ENCODE assay signal across 19 cellular contexts in the genomic region with DNA sequence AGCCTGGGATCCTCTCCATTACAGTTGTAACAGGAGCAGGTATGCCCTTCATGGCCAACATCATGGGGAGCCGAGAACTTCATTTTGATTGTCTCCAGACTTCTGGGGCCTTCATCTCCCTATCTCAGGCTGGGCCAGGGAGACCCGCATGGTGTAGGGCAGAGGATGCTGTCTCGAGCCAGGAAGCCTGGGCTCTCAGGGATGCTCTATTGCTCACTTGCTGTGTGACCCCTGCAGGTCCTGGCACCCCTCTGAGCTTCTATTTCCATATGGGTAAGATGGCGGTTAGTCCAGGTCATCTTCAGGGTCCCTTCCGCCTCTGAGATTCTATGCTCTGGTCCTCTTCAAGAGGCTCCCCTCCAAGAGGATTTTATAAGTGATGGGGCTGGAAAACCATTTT. TPM values are rescaled to one million over a fixed set of nuclear protein-coding genes. Genes with fewer than 3 reads are reported as not detected.
A peak's percentile ranks its signal among the peaks of the same experiment; 100 is the strongest.
DNase-seq lines count a peak whose midpoint lies in the region; ATAC-seq and TF ChIP-seq lines count a peak whose summit lies in the region.
"Had no signal": no experiment of that assay in that cellular context is flagged by ENCODE, and none has a peak within 500 bp of the region (broad histone marks: within the 10 kb centered on the region; RNA-seq: fewer than 3 reads in every experiment).

No MANE protein-coding gene starts in this region.

- H3K9me3 ChIP-seq in OCI-LY1 (ENCODE audit: low read length) = no peaks in the 10 kb centered on the region
- no peaks in the 10 kb centered on the region for H3K9me3 ChIP-seq in left lung
- H3K9me3 ChIP-seq in parathyroid adenoma (ENCODE audit: control insufficient read depth, low read length) = no peaks in the 10 kb centered on the region
- H3K9me3 ChIP-seq: adrenal gland, vagina had no signal

- H3K79me2 ChIP-seq in OCI-LY1 (ENCODE audit: insufficient read depth, low read length) (no peaks in the 10 kb centered on the region), parathyroid adenoma (no peaks in the 10 kb centered on the region)

- H3K9ac ChIP-seq in OCI-LY1 (ENCODE audit: low read length) (no peak overlapping the region), parathyroid adenoma (no peak overlapping the region)

- no peak overlapping the region for H3K4me3 ChIP-seq in OCI-LY1 (ENCODE audit: low read depth, low read length, poor library complexity, severe bottlenecking)
- no peak overlapping the region for H3K4me3 ChIP-seq in left lung
- no peak overlapping the region for H3K4me3 ChIP-seq in parathyroid adenoma (ENCODE audit: low read depth, low read length)
- H3K4me3 ChIP-seq: adrenal gland, lung, vagina had no signal

- H3K4me1 ChIP-seq in OCI-LY1 (ENCODE audit: insufficient read depth, low read length, severe bottlenecking) = peaks cover 46% of the 10 kb centered on the region
- H3K4me1 ChIP-seq in left lung = peaks cover 0 to 61% of the 10 kb centered on the region in 2 donors
- H3K4me1 ChIP-seq in parathyroid adenoma = peaks cover 4% of the 10 kb centered on the region

- H3K9me2 ChIP-seq in OCI-LY1 (ENCODE audit: low read depth, low read length) = no peaks in the 10 kb centered on the region

- H3K4me2 ChIP-seq in OCI-LY1 (ENCODE audit: low read length) = no peak overlapping the region
- H3K4me2 ChIP-seq in parathyroid adenoma (ENCODE audit: low read length) = no peak overlapping the region

- peak overlapping the region; percentile 52 for H3K27ac ChIP-seq in OCI-LY1 (ENCODE audit: low read depth, low read length, poor library complexity, severe bottlenecking)
- H3K27ac ChIP-seq in left lung = peak overlapping the region; percentile 61 to 90
- peak overlapping the region; percentile 39 for H3K27ac ChIP-seq in parathyroid adenoma
- H3K27ac ChIP-seq: vagina had no signal

- H2AFZ ChIP-seq in OCI-LY1 (ENCODE audit: low read length) = no peak overlapping the region
- peak overlapping the region; percentile 40 for H2AFZ ChIP-seq in parathyroid adenoma

- ATAC-seq in left lung = no peak
- ATAC-seq in HG02623 (IDR thresholded peaks at IDR 0.05; ENCODE audit: unreplicated experiment) = no peak
- ATAC-seq: activated CD4-positive, CD25-positive, alpha-beta regulatory T cell treated with anti-CD3 and anti-CD28 coated beads, Interleukin-2, amount 50 U/mL, for 24 hours; activated CD8-positive, alpha-beta T cell treated with anti-CD3 and anti-CD28 coated beads for 36 hours; HCT116 had no signal

- intact Hi-C loops in left lung (cut with DNase I) = no loop called here
- intact Hi-C loops in head of caudate nucleus (cut with DNase I) = no loop called here

- TF ChIP-seq CTCF in OCI-LY1 (IDR thresholded peaks at IDR 0.05; ENCODE audit: low read length) (no peak), left lung (IDR thresholded peaks at IDR 0.05) (no peak), parathyroid adenoma (IDR thresholded peaks at IDR 0.05) (no peak)

- no peaks in the 10 kb centered on the region for H3K27me3 ChIP-seq in OCI-LY1 (ENCODE audit: insufficient read depth, low read length)
- no peaks in the 10 kb centered on the region for H3K27me3 ChIP-seq in left lung
- no peaks in the 10 kb centered on the region for H3K27me3 ChIP-seq in parathyroid adenoma (ENCODE audit: control insufficient read depth, insufficient read depth, low read length)
- H3K27me3 ChIP-seq: adrenal gland, vagina had no signal

- no peaks in the 10 kb centered on the region for H3F3A ChIP-seq in OCI-LY1 (ENCODE audit: insufficient read depth, low read length)

- no peaks in the 10 kb centered on the region for H4K20me1 ChIP-seq in OCI-LY1 (ENCODE audit: insufficient read depth, low read length)

- DNase-seq in AG20443 (ENCODE audit: low spot score) (peak; percentile 9), left lung (no peak), NCI-H2081 (lab: John Stamatoyannopoulos, UW) (no peak), GF-D8 (lab: John Stamatoyannopoulos, UW) (no peak), head of caudate nucleus (no peak)
- DNase-seq: activated CD8-positive, alpha-beta T cell treated with anti-CD3 and anti-CD28 coated beads for 36 hours; activated effector memory CD4-positive, alpha-beta T cell treated with anti-CD3 and anti-CD28 coated beads, Interleukin-2, amount 50 U/mL, for 16 hours; activated T-cell treated with anti-CD3 and anti-CD28 coated beads for 4 hours; CD4-positive, CD25-positive, alpha-beta regulatory T cell; NCI-H526 treated with DMSO at 0.1 percent for 48 hours; SW 1271 had no signal

- no peaks in the 10 kb centered on the region for H3K36me3 ChIP-seq in OCI-LY1 (ENCODE audit: insufficient read depth, low read length)
- H3K36me3 ChIP-seq in left lung = peaks cover 0 to 31% of the 10 kb centered on the region in 2 donors
- H3K36me3 ChIP-seq in parathyroid adenoma (ENCODE audit: control insufficient read depth, insufficient read depth, low read length) = no peaks in the 10 kb centered on the region
- H3K36me3 ChIP-seq: vagina had no signal

RNA-seq across cellular contexts. Expression of a gene that starts 20.6 kb away (rescaled TPM):
- total RNA-seq in left lung = 10 to 100 TPM; 19.8 to 38.5 TPM

RNA-seq across cellular contexts. Expression of a gene that starts 28.4 kb away (rescaled TPM):
- total RNA-seq in left lung = 10 to 100 TPM; 23.3 to 46.1 TPM

RNA-seq across cellular contexts. Expression of a gene that starts 44.2 kb away (rescaled TPM):
- total RNA-seq in left lung = 10 to 100 TPM; 14.0 to 14.9 TPM
